Comparison of ENCODE assay signal across 34 cellular contexts in genomic region chr15:44347495-44347894, GRCh38.
"Had no signal": no experiment of that assay in that cellular context is flagged by ENCODE, and none has a peak within 500 bp of the region (broad histone marks: within the 10 kb centered on the region; RNA-seq: fewer than 3 reads in every experiment).

No MANE protein-coding gene starts in this region.

- H3K4me1 ChIP-seq: ascending aorta had no signal

- H3K27ac ChIP-seq: ascending aorta, VCaP had no signal

- H3K27me3 Mint-ChIP-seq: activated B cell treated with CpG ODN at 0.5 μM for 24 hours; activated CD4-positive, alpha-beta memory T cell treated with anti-CD3 and anti-CD28 coated beads for 36 hours; activated CD4-positive, alpha-beta T cell treated with anti-CD3 and anti-CD28 coated beads, Interleukin-2, amount 10 ng/mL, durations not matched to agents 24 days and 14 days; activated CD8-positive, alpha-beta T cell treated with anti-CD3 and anti-CD28 coated beads for 36 hours; activated naive CD4-positive, alpha-beta T cell treated with anti-CD3 and anti-CD28 coated beads, Interleukin-2, amount 10 ng/mL, durations not matched to agents 7 days and 5 days; activated naive CD4-positive, alpha-beta T cell treated with anti-CD3 and anti-CD28 coated beads, Interleukin-2, amount 50 U/mL, for 24 hours; activated naive CD8-positive, alpha-beta T cell; activated naive CD8-positive, alpha-beta T cell treated with anti-CD3 and anti-CD28 coated beads, Interleukin-2, amount 10 ng/mL, durations not matched to agents 7 days and 5 days; activated naive CD8-positive, alpha-beta T cell treated with anti-CD3 and anti-CD28 coated beads, Interleukin-2, amount 50 U/mL, for 24 hours; activated T-helper 17 cell treated with anti-CD3 and anti-CD28 coated beads, Interleukin-2, amount 50 U/mL, for 72 hours; brain had no signal

- H3K27ac Mint-ChIP-seq: activated B cell treated with CpG ODN at 0.5 μM for 24 hours; activated CD4-positive, alpha-beta memory T cell treated with anti-CD3 and anti-CD28 coated beads for 36 hours; activated CD4-positive, alpha-beta T cell treated with anti-CD3 and anti-CD28 coated beads, Interleukin-2, amount 10 ng/mL, durations not matched to agents 24 days and 14 days; activated CD8-positive, alpha-beta T cell treated with anti-CD3 and anti-CD28 coated beads for 36 hours; activated naive CD4-positive, alpha-beta T cell treated with anti-CD3 and anti-CD28 coated beads, Interleukin-2, amount 10 ng/mL, durations not matched to agents 7 days and 5 days; activated naive CD4-positive, alpha-beta T cell treated with anti-CD3 and anti-CD28 coated beads, Interleukin-2, amount 50 U/mL, for 24 hours; activated naive CD8-positive, alpha-beta T cell; activated naive CD8-positive, alpha-beta T cell treated with anti-CD3 and anti-CD28 coated beads, Interleukin-2, amount 10 ng/mL, durations not matched to agents 7 days and 5 days; activated naive CD8-positive, alpha-beta T cell treated with anti-CD3 and anti-CD28 coated beads, Interleukin-2, amount 50 U/mL, for 24 hours; activated T-cell treated with anti-CD3 and anti-CD28 coated beads, Interleukin-2, amount 50 U/mL, for 72 hours; activated T-helper 1 cell treated with anti-CD3 and anti-CD28 coated beads, Interleukin-12 subunit alpha, Interleukin-12 subunit beta, Interleukin-2, Interleukin-4 antibody, amounts not matched to agents 30 ng/mL and 10 ng/mL and 1 ng/mL, durations not matched to agents 14 hours and 24 hours and 36 hours; activated T-helper 17 cell treated with anti-CD3 and anti-CD28 coated beads, Interleukin-2, amount 50 U/mL, for 72 hours; brain; T-helper 1 cell treated with Interleukin-12 subunit alpha and Interleukin-12 subunit beta and Interleukin-4 antibody, amounts not matched to agents 30 μg/mL and 1 μg/mL, for 36 hours; T-helper 2 cell treated with Interferon-gamma antibody and Interleukin-4, amounts not matched to agents 5 μg/mL and 100 μg/mL, for 36 hours had no signal

- ATAC-seq: activated CD8-positive, alpha-beta T cell treated with anti-CD3 and anti-CD28 coated beads for 36 hours; activated naive CD8-positive, alpha-beta T cell treated with anti-CD3 and anti-CD28 coated beads, Interleukin-2, amount 50 U/mL, for 24 hours; activated T-cell treated with anti-CD3 and anti-CD28 coated beads, Interleukin-2, amount 50 U/mL, for 4 hours; activated T-cell treated with anti-CD3 and anti-CD28 coated beads, Interleukin-2, amount 50 U/mL, for 72 hours; activated T-helper 17 cell treated with anti-CD3 and anti-CD28 coated beads, Interleukin-2, amount 50 U/mL, for 72 hours had no signal

- DNase-seq: activated B cell treated with CpG ODN at 0.5 μM for 24 hours; activated CD4-positive, alpha-beta memory T cell treated with anti-CD3 and anti-CD28 coated beads for 36 hours; activated CD4-positive, alpha-beta T cell treated with anti-CD3 and anti-CD28 coated beads for 4 hours; activated CD4-positive, alpha-beta T cell treated with anti-CD3 and anti-CD28 coated beads, Interleukin-2, amount 10 ng/mL, durations not matched to agents 24 days and 14 days; activated CD4-positive, alpha-beta T cell treated with anti-CD3 and anti-CD28 coated beads, Interleukin-2, amount 50 U/mL, for 1 hour; activated CD4-positive, alpha-beta T cell treated with anti-CD3 and anti-CD28 coated beads, Interleukin-2, amount 50 U/mL, for 4 hours; activated CD4-positive, CD25-positive, alpha-beta regulatory T cell treated with anti-CD3 and anti-CD28 coated beads, Interleukin-2, amount 50 U/mL, for 72 hours; activated CD8-positive, alpha-beta memory T cell treated with anti-CD3 and anti-CD28 coated beads, Interleukin-2, amount 50 U/mL, for 4 hours; activated CD8-positive, alpha-beta T cell treated with anti-CD3 and anti-CD28 coated beads for 36 hours; activated effector memory CD4-positive, alpha-beta T cell treated with Interleukin-2 at 50 U/mL for 16 hours; activated gamma-delta T cell; activated naive CD4-positive, alpha-beta T cell treated with anti-CD3 and anti-CD28 coated beads, Interleukin-2, amount 10 ng/mL, durations not matched to agents 7 days and 5 days; activated naive CD4-positive, alpha-beta T cell treated with Interleukin-2 at 50 U/mL for 16 hours; activated naive CD8-positive, alpha-beta T cell treated with anti-CD3 and anti-CD28 coated beads, Interleukin-2, amount 10 ng/mL, durations not matched to agents 7 days and 5 days; activated naive CD8-positive, alpha-beta T cell treated with anti-CD3 and anti-CD28 coated beads, Interleukin-2, amount 50 U/mL, for 24 hours; activated T-cell treated with anti-CD3 and anti-CD28 coated beads for 4 hours; activated T-cell treated with anti-CD3 and anti-CD28 coated beads, Interleukin-2, amount 50 U/mL, for 1 hour; activated T-cell treated with anti-CD3 and anti-CD28 coated beads, Interleukin-2, amount 50 U/mL, for 4 hours; activated T-cell treated with anti-CD3 and anti-CD28 coated beads, Interleukin-2, amount 50 U/mL, for 72 hours; amygdala; anterior cingulate cortex; central memory CD4-positive, alpha-beta T cell; T-helper 1 cell; T-helper 2 cell; T-helper 9 cell had no signal

- H3K27me3 ChIP-seq: ascending aorta had no signal

- H3K4me3 ChIP-seq: ascending aorta had no signal

- H3K9me3 Mint-ChIP-seq: activated B cell treated with CpG ODN at 0.5 μM for 24 hours; activated naive CD4-positive, alpha-beta T cell treated with anti-CD3 and anti-CD28 coated beads, Interleukin-2, amount 50 U/mL, for 24 hours had no signal

- H3K4me1 Mint-ChIP-seq: activated B cell treated with CpG ODN at 0.5 μM for 24 hours; activated CD4-positive, alpha-beta T cell treated with anti-CD3 and anti-CD28 coated beads, Interleukin-2, amount 10 ng/mL, durations not matched to agents 24 days and 14 days; activated naive CD4-positive, alpha-beta T cell treated with anti-CD3 and anti-CD28 coated beads, Interleukin-2, amount 10 ng/mL, durations not matched to agents 7 days and 5 days; activated naive CD4-positive, alpha-beta T cell treated with anti-CD3 and anti-CD28 coated beads, Interleukin-2, amount 50 U/mL, for 24 hours; activated naive CD8-positive, alpha-beta T cell treated with anti-CD3 and anti-CD28 coated beads, Interleukin-2, amount 10 ng/mL, durations not matched to agents 7 days and 5 days; activated naive CD8-positive, alpha-beta T cell treated with anti-CD3 and anti-CD28 coated beads, Interleukin-2, amount 50 U/mL, for 24 hours; activated T-helper 17 cell treated with anti-CD3 and anti-CD28 coated beads, Interleukin-2, amount 50 U/mL, for 72 hours; brain had no signal

- H3K4me3 Mint-ChIP-seq: activated B cell treated with CpG ODN at 0.5 μM for 24 hours; activated CD4-positive, alpha-beta memory T cell treated with anti-CD3 and anti-CD28 coated beads for 36 hours; activated CD4-positive, alpha-beta T cell treated with anti-CD3 and anti-CD28 coated beads, Interleukin-2, amount 10 ng/mL, durations not matched to agents 24 days and 14 days; activated CD8-positive, alpha-beta T cell treated with anti-CD3 and anti-CD28 coated beads for 36 hours; activated naive CD4-positive, alpha-beta T cell treated with anti-CD3 and anti-CD28 coated beads, Interleukin-2, amount 10 ng/mL, durations not matched to agents 7 days and 5 days; activated naive CD4-positive, alpha-beta T cell treated with anti-CD3 and anti-CD28 coated beads, Interleukin-2, amount 50 U/mL, for 24 hours; activated naive CD8-positive, alpha-beta T cell; activated naive CD8-positive, alpha-beta T cell treated with anti-CD3 and anti-CD28 coated beads, Interleukin-2, amount 10 ng/mL, durations not matched to agents 7 days and 5 days; activated naive CD8-positive, alpha-beta T cell treated with anti-CD3 and anti-CD28 coated beads, Interleukin-2, amount 50 U/mL, for 24 hours; activated T-cell treated with anti-CD3 and anti-CD28 coated beads, Interleukin-2, amount 50 U/mL, for 4 hours; activated T-cell treated with anti-CD3 and anti-CD28 coated beads, Interleukin-2, amount 50 U/mL, for 72 hours; activated T-helper 1 cell treated with anti-CD3 and anti-CD28 coated beads, Interleukin-12 subunit alpha, Interleukin-12 subunit beta, Interleukin-2, Interleukin-4 antibody, amounts not matched to agents 30 ng/mL and 10 ng/mL and 1 ng/mL, durations not matched to agents 14 hours and 24 hours and 36 hours; activated T-helper 17 cell treated with anti-CD3 and anti-CD28 coated beads, Interleukin-2, amount 50 U/mL, for 72 hours; brain; T-helper 1 cell treated with Interleukin-12 subunit alpha and Interleukin-12 subunit beta and Interleukin-4 antibody, amounts not matched to agents 30 μg/mL and 1 μg/mL, for 36 hours; T-helper 2 cell treated with Interferon-gamma antibody and Interleukin-4, amounts not matched to agents 5 μg/mL and 100 μg/mL, for 36 hours had no signal
